In genomic region chr6:15137086-15137485, GRCh38 we compare ENCODE assay signal across 26 cellular contexts.
DNase-seq lines count a peak whose midpoint lies in the region; ATAC-seq, FAIRE-seq and TF ChIP-seq lines count a peak whose summit lies in the region.
"Had no signal": no experiment of that assay in that cellular context is flagged by ENCODE, and none has a peak within 500 bp of the region (broad histone marks: within the 10 kb centered on the region; RNA-seq: fewer than 3 reads in every experiment).

No MANE protein-coding gene starts in this region.

- no peak overlapping the region for H3K4me3 Mint-ChIP-seq in activated T-cell treated with anti-CD3 and anti-CD28 coated beads, Interleukin-2, amount 50 U/mL, for 72 hours
- no peak overlapping the region for H3K4me3 Mint-ChIP-seq in activated T-helper 17 cell treated with anti-CD3 and anti-CD28 coated beads, Interleukin-2, amount 50 U/mL, for 72 hours
- H3K4me3 Mint-ChIP-seq: CD8-positive, alpha-beta memory T cell; IgD-negative memory B cell had no signal

- no peaks in the 10 kb centered on the region for H3K27me3 ChIP-seq in keratinocyte (ENCODE audit: control insufficient read depth, extremely low read depth, insufficient read depth, low read length)
- H3K27me3 ChIP-seq: SJCRH30 had no signal

- FAIRE-seq in keratinocyte (lab: Jason Lieb, UNC), result no peak
- FAIRE-seq: G401.6, RCC 7860 had no signal

- H2AFZ ChIP-seq in keratinocyte (ENCODE audit: control insufficient read depth, low read length), result peak overlapping the region; percentile 64
- H2AFZ ChIP-seq: GM23248 had no signal

- no peak overlapping the region for H3K9ac ChIP-seq in keratinocyte (ENCODE audit: control insufficient read depth, extremely low read depth, insufficient read depth, low read length)
- H3K9ac ChIP-seq: GM23248 had no signal

- peaks cover 27% of the 10 kb centered on the region for H3K4me1 Mint-ChIP-seq in activated T-cell treated with anti-CD3 and anti-CD28 coated beads, Interleukin-2, amount 50 U/mL, for 72 hours (ENCODE audit: low read depth)
- peaks cover 13% of the 10 kb centered on the region for H3K4me1 Mint-ChIP-seq in activated T-helper 17 cell treated with anti-CD3 and anti-CD28 coated beads, Interleukin-2, amount 50 U/mL, for 72 hours
- H3K4me1 Mint-ChIP-seq: CD8-positive, alpha-beta memory T cell had no signal

- H3K27ac ChIP-seq in keratinocyte (ENCODE audit: control insufficient read depth, insufficient read depth, low read length), result no peak overlapping the region
- H3K27ac ChIP-seq: C4-2B, GM23248, SJCRH30 had no signal

- dilution Hi-C loops in keratinocyte (cut with MboI; ENCODE audit: extremely low pct_ligation_motif_present, low sequenced_read_pairs), result no loop called here

- no peaks in the 10 kb centered on the region for H3K9me3 Mint-ChIP-seq in activated T-cell treated with anti-CD3 and anti-CD28 coated beads, Interleukin-2, amount 50 U/mL, for 72 hours
- H3K9me3 Mint-ChIP-seq in activated T-helper 17 cell treated with anti-CD3 and anti-CD28 coated beads, Interleukin-2, amount 50 U/mL, for 72 hours, result no peaks in the 10 kb centered on the region
- H3K9me3 Mint-ChIP-seq: CD8-positive, alpha-beta memory T cell had no signal

- no peak overlapping the region for H3K4me2 ChIP-seq in keratinocyte (ENCODE audit: control insufficient read depth, extremely low read depth, insufficient read depth, low read depth, low read length)

- no peaks in the 10 kb centered on the region for H3K36me3 Mint-ChIP-seq in activated T-cell treated with anti-CD3 and anti-CD28 coated beads, Interleukin-2, amount 50 U/mL, for 72 hours (ENCODE audit: insufficient read depth in 2 of 2)
- H3K36me3 Mint-ChIP-seq in activated T-helper 17 cell treated with anti-CD3 and anti-CD28 coated beads, Interleukin-2, amount 50 U/mL, for 72 hours (ENCODE audit: low read depth), result no peaks in the 10 kb centered on the region
- H3K36me3 Mint-ChIP-seq: CD8-positive, alpha-beta memory T cell had no signal

- peak; percentile 50 to 85 for ATAC-seq in activated T-cell treated with anti-CD3 and anti-CD28 coated beads, Interleukin-2, amount 50 U/mL, for 72 hours (replicated peaks in 1 of 2)
- peak; percentile 65 for ATAC-seq in activated T-helper 17 cell treated with anti-CD3 and anti-CD28 coated beads, Interleukin-2, amount 50 U/mL, for 72 hours (replicated peaks)
- no peak for ATAC-seq in GM21717 (IDR thresholded peaks at IDR 0.05; ENCODE audit: unreplicated experiment)
- ATAC-seq: HCT116 had no signal

- H4K20me1 ChIP-seq in keratinocyte (ENCODE audit: control insufficient read depth, extremely low read depth, insufficient read depth, low read length), result no peaks in the 10 kb centered on the region

- no peaks in the 10 kb centered on the region for H3K79me2 ChIP-seq in keratinocyte (ENCODE audit: control insufficient read depth, insufficient read depth, low read length)

- no peaks in the 10 kb centered on the region for H3K36me3 ChIP-seq in keratinocyte (ENCODE audit: control insufficient read depth in 2 of 2, extremely low read depth in 1 of 2, insufficient read depth in 2 of 2, low read length in 2 of 2)
- H3K36me3 ChIP-seq: SJCRH30 had no signal

- no peak for DNase-seq in activated T-cell treated with anti-CD3 and anti-CD28 coated beads, Interleukin-2, amount 50 U/mL, for 72 hours
- DNase-seq in activated T-cell treated with anti-CD3 and anti-CD28 coated beads, Interleukin-2, amount 50 U/mL, for 1 hour, result no peak
- peak; percentile 30 for DNase-seq in GM13977 (ENCODE audit: low spot score)
- no peak for DNase-seq in keratinocyte (ENCODE audit: low read depth, low spot score)
- DNase-seq in AG08396 (ENCODE audit: low spot score), result no peak
- DNase-seq in GM13976 (ENCODE audit: low spot score), result no peak
- DNase-seq: Calu3; CD8-positive, alpha-beta memory T cell; GM23248; Karpas-422; MV-4-11; NCI-H1417; NCI-H1694 treated with DMSO at 0.1 percent for 48 hours; NCI-H2081 treated with DMSO at 0.1 percent for 48 hours; NCI-H2171 treated with DMSO at 0.1 percent for 48 hours; NCI-H446; NCI-H526; OCI-M1; SJCRH30 had no signal

- no peak overlapping the region for H3K27ac Mint-ChIP-seq in activated T-cell treated with anti-CD3 and anti-CD28 coated beads, Interleukin-2, amount 50 U/mL, for 72 hours
- no peak overlapping the region for H3K27ac Mint-ChIP-seq in activated T-helper 17 cell treated with anti-CD3 and anti-CD28 coated beads, Interleukin-2, amount 50 U/mL, for 72 hours
- H3K27ac Mint-ChIP-seq: CD8-positive, alpha-beta memory T cell; IgD-negative memory B cell had no signal

- H3K27me3 Mint-ChIP-seq in activated T-cell treated with anti-CD3 and anti-CD28 coated beads, Interleukin-2, amount 50 U/mL, for 72 hours (ENCODE audit: low read depth), result no peaks in the 10 kb centered on the region
- H3K27me3 Mint-ChIP-seq in activated T-helper 17 cell treated with anti-CD3 and anti-CD28 coated beads, Interleukin-2, amount 50 U/mL, for 72 hours, result no peaks in the 10 kb centered on the region

- H3K4me3 ChIP-seq in keratinocyte (ENCODE audit: control insufficient read depth in 2 of 3, extremely low read depth in 1 of 3, insufficient read depth in 2 of 3, low read depth in 1 of 3, low read length in 3 of 3), result no peak overlapping the region
- H3K4me3 ChIP-seq: GM23248, SJCRH30 had no signal

- H3K9me1 ChIP-seq in keratinocyte (ENCODE audit: control insufficient read depth, extremely low read depth, insufficient read depth, low read length), result no peaks in the 10 kb centered on the region

- peaks cover 26% of the 10 kb centered on the region for H3K4me1 ChIP-seq in keratinocyte (ENCODE audit: control insufficient read depth, extremely low read depth, insufficient read depth, low read length)
- H3K4me1 ChIP-seq: SJCRH30 had no signal

- in situ Hi-C loops in GM13977 (cut with MboI; ENCODE audit: low pct_unique_long_range_greater_than_20kb, low sequenced_read_pairs, unreplicated experiment), result no loop called here
- in situ Hi-C loops in GM13976 (cut with MboI; ENCODE audit: low sequenced_read_pairs, unreplicated experiment), result no loop called here

- TF ChIP-seq CTCF in GM13977 (IDR thresholded peaks at IDR 0.05; ENCODE audit: extremely low read depth, insufficient read depth, missing control alignments) (no peak), keratinocyte (optimal IDR thresholded peaks at IDR 0.05 in 1 of 3, IDR thresholded peaks at IDR 0.05 in 1 of 3, conservative IDR thresholded peaks at IDR 0.05 in 1 of 3; ENCODE audit: extremely low read depth in 1 of 3, insufficient read depth in 2 of 3, low read length in 3 of 3) (no peak), GM13976 (IDR thresholded peaks at IDR 0.05; ENCODE audit: borderline replicate concordance, control extremely low read depth, extremely low read depth, insufficient read depth, missing control alignments) (no peak)

- H3K9me3 ChIP-seq in keratinocyte (ENCODE audit: control insufficient read depth, low read depth, low read length), result no peaks in the 10 kb centered on the region
- H3K9me3 ChIP-seq: SJCRH30 had no signal
